In genomic region chr1:58809327-58810040, GRCh38 we compare ENCODE assay signal across 14 cellular contexts. TPM values are rescaled to one million over a fixed set of nuclear protein-coding genes. Genes with fewer than 3 reads are reported as not detected.
DNase-seq lines count a peak whose midpoint lies in the region; ATAC-seq and TF ChIP-seq lines count a peak whose summit lies in the region.
"Had no signal": no experiment of that assay in that cellular context is flagged by ENCODE, and none has a peak within 500 bp of the region (broad histone marks: within the 10 kb centered on the region; RNA-seq: fewer than 3 reads in every experiment).

No MANE protein-coding gene starts in this region.

- peaks cover 0 to 4% (median 0%) of the 10 kb centered on the region in 3 experiments for H3K36me3 ChIP-seq in naive thymus-derived CD4-positive, alpha-beta T cell (ENCODE audit: control insufficient read depth in 2 of 3, insufficient read depth in 3 of 3, low read length in 3 of 3)
- H3K36me3 ChIP-seq: BLaER1 treated with 17β-estradiol and CSF1 and Interleukin-3, amounts not matched to agents 10 nM and 100 nM; SJSA1; uterus had no signal

- H3K4me1 Mint-ChIP-seq in naive thymus-derived CD4-positive, alpha-beta T cell, result peaks cover 28 to 56% (median 44%) of the 10 kb centered on the region in 7 donors

- peaks cover 0 to 2% (median 0%) of the 10 kb centered on the region in 11 donors for H3K9me3 Mint-ChIP-seq in naive thymus-derived CD4-positive, alpha-beta T cell

- no peaks in the 10 kb centered on the region for H3K27me3 ChIP-seq in naive thymus-derived CD4-positive, alpha-beta T cell (ENCODE audit: control insufficient read depth in 2 of 2, insufficient read depth in 2 of 2, low read length in 2 of 2)
- H3K27me3 ChIP-seq: BLaER1 treated with 17β-estradiol and CSF1 and Interleukin-3, amounts not matched to agents 10 nM and 100 nM; SJSA1; uterus had no signal

- H3K27ac Mint-ChIP-seq in naive thymus-derived CD4-positive, alpha-beta T cell, result peak overlapping the region in 7 of 9 donors; percentile 13 to 85 (median 63)
- H3K27ac Mint-ChIP-seq: activated CD8-positive, alpha-beta T cell treated with anti-CD3 and anti-CD28 coated beads, Interleukin-2, amount 10 ng/mL, durations not matched to agents 7 days and 5 days had no signal

- no peaks in the 10 kb centered on the region for H3K27me3 Mint-ChIP-seq in naive thymus-derived CD4-positive, alpha-beta T cell

- TF ChIP-seq POLR2A in NB4 (IDR thresholded peaks at IDR 0.05; ENCODE audit: extremely low read depth, insufficient read length), result no peak

- peaks cover 15 to 21% of the 10 kb centered on the region in 2 donors for H3K4me1 ChIP-seq in naive thymus-derived CD4-positive, alpha-beta T cell (ENCODE audit: control insufficient read depth in 2 of 2, insufficient read depth in 2 of 2, low read length in 2 of 2)
- H3K4me1 ChIP-seq: uterus had no signal

- DNase-seq in AML-193 (lab: John Stamatoyannopoulos, UW), result peak; percentile 37 to 45
- DNase-seq in NB4 (ENCODE audit: low read depth), result peak; percentile 84
- DNase-seq in epithelial cell of esophagus (ENCODE audit: low read depth), result peak; percentile 94
- DNase-seq in naive thymus-derived CD4-positive, alpha-beta T cell, result no peak
- no peak for DNase-seq in activated CD4-positive, alpha-beta T cell treated with anti-CD3 and anti-CD28 coated beads for 1 hour
- DNase-seq in midbrain (lab: John Stamatoyannopoulos, UW), result no peak
- DNase-seq in COR-L47 (lab: John Stamatoyannopoulos, UW), result no peak
- DNase-seq: activated CD8-positive, alpha-beta T cell treated with anti-CD3 and anti-CD28 coated beads, Interleukin-2, amount 10 ng/mL, durations not matched to agents 7 days and 5 days; glutamatergic neuron; stimulated activated CD4-positive, alpha-beta T cell treated with anti-CD3 and anti-CD28 coated beads, Interleukin-2, amount 100 ng/mL, for 48 hours had no signal

- H3K36me3 Mint-ChIP-seq in naive thymus-derived CD4-positive, alpha-beta T cell, result peaks cover 0 to 42% (median 11%) of the 10 kb centered on the region in 5 donors

- H3K4me3 Mint-ChIP-seq in naive thymus-derived CD4-positive, alpha-beta T cell, result no peak overlapping the region
- H3K4me3 Mint-ChIP-seq: activated CD8-positive, alpha-beta T cell treated with anti-CD3 and anti-CD28 coated beads, Interleukin-2, amount 10 ng/mL, durations not matched to agents 7 days and 5 days had no signal

- H3K4me3 ChIP-seq in NB4 (ENCODE audit: low read depth, low read length) (no peak overlapping the region), epithelial cell of esophagus (ENCODE audit: low read length) (no peak overlapping the region)
- H3K4me3 ChIP-seq in naive thymus-derived CD4-positive, alpha-beta T cell (ENCODE audit: low read length), result no peak overlapping the region
- H3K4me3 ChIP-seq: BLaER1 treated with 17β-estradiol and CSF1 and Interleukin-3, amounts not matched to agents 10 nM and 100 nM; SJSA1; uterus had no signal

- TF ChIP-seq CTCF in NB4 (IDR thresholded peaks at IDR 0.05; ENCODE audit: low read depth, low read length) (no peak), epithelial cell of esophagus (IDR thresholded peaks at IDR 0.05; ENCODE audit: insufficient read depth, low read depth, low read length, missing control alignments) (no peak)

- H3K9me3 ChIP-seq in naive thymus-derived CD4-positive, alpha-beta T cell (ENCODE audit: control insufficient read depth in 2 of 3, low read length in 3 of 3), result no peaks in the 10 kb centered on the region
- H3K9me3 ChIP-seq: BLaER1 treated with 17β-estradiol and CSF1 and Interleukin-3, amounts not matched to agents 10 nM and 100 nM; SJSA1; uterus had no signal

- intact Hi-C loops in naive thymus-derived CD4-positive, alpha-beta T cell (cut with micrococcal nuclease), result loop anchor here (10.0 kb wide), 3 partner anchors 135 to 265 kb away; partner anchors contain the start of gene OMA1 (in 1 of the 2)

- no peak overlapping the region for H3K27ac ChIP-seq in naive thymus-derived CD4-positive, alpha-beta T cell (ENCODE audit: low read depth, low read length)
- H3K27ac ChIP-seq: SJSA1, uterus had no signal

- ATAC-seq in naive thymus-derived CD4-positive, alpha-beta T cell, result no peak
- no peak for ATAC-seq in GM18511 (IDR thresholded peaks at IDR 0.05; ENCODE audit: unreplicated experiment)
- ATAC-seq: activated CD8-positive, alpha-beta T cell treated with anti-CD3 and anti-CD28 coated beads, Interleukin-2, amount 10 ng/mL, durations not matched to agents 7 days and 5 days had no signal

- CTCF ChIA-PET in naive thymus-derived CD4-positive, alpha-beta T cell (lab: Charles Lee), result interaction anchor here (1.5 kb wide), 1 partner anchor 49 kb away, joined by 4 read pairs; no protein-coding TSS in a partner anchor

- POLR2A ChIA-PET in naive thymus-derived CD4-positive, alpha-beta T cell (lab: Charles Lee), result interaction anchor here (0.8 kb wide), 1 partner anchor 26 kb away, joined by 4 read pairs; the partner anchor contains the start of gene JUN

RNA-seq across cellular contexts. Expression of gene JUN, which starts 25.6 kb away (rescaled TPM):
- total RNA-seq in naive thymus-derived CD4-positive, alpha-beta T cell, result 1,000 to 10,000 TPM in 2 of 5 experiments, 10 to 100 TPM in 3; 17.9 to 1,362 (median 41.2) TPM
- 10 to 100 TPM; 21.9 to 30.1 TPM for polyA plus RNA-seq in naive thymus-derived CD4-positive, alpha-beta T cell

Comparison
In these comparisons a context has a peak if more than half of its experiments do, and no peak if none do; other contexts are left out.
1. DNase-seq: peak in AML-193 (2 of 2), NB4 (single experiment) and epithelial cell of esophagus (single experiment); none in naive thymus-derived CD4-positive, alpha-beta T cell (0 of 9), activated CD4-positive, alpha-beta T cell treated with anti-CD3 and anti-CD28 coated beads for 1 hour (single experiment), midbrain (single experiment) and COR-L47 (single experiment).